29 cellular contexts compared by ENCODE assay signal in genomic region chr20:36925234-36925633, GRCh38. TPM values are rescaled to one million over a fixed set of nuclear protein-coding genes. Genes with fewer than 3 reads are reported as not detected.
DNase-seq lines count a peak whose midpoint lies in the region; ATAC-seq lines count a peak whose summit lies in the region.
"Had no signal": no experiment of that assay in that cellular context is flagged by ENCODE, and none has a peak within 500 bp of the region (broad histone marks: within the 10 kb centered on the region; RNA-seq: fewer than 3 reads in every experiment).

No MANE protein-coding gene starts in this region.

- peaks cover 9% of the 10 kb centered on the region; the same call in 1 of the 2 replicates for H3K36me3 ChIP-seq in Karpas-422 (ENCODE audit: insufficient read depth, low read length)
- H3K36me3 ChIP-seq: SJSA1 had no signal

- H3K9me3 ChIP-seq in Karpas-422 (ENCODE audit: low read length): no peaks in the 10 kb centered on the region
- H3K9me3 ChIP-seq: Caco-2, left lung, SJSA1, thoracic aorta had no signal

- no peak overlapping the region for H3K4me3 Mint-ChIP-seq in activated naive CD4-positive, alpha-beta T cell treated with anti-CD3 and anti-CD28 coated beads, Interleukin-2, amount 50 U/mL, for 24 hours
- no peak overlapping the region for H3K4me3 Mint-ChIP-seq in activated naive CD4-positive, alpha-beta T cell treated with anti-CD3 and anti-CD28 coated beads, Interleukin-2, amount 10 ng/mL, durations not matched to agents 7 days and 5 days
- no peak overlapping the region for H3K4me3 Mint-ChIP-seq in effector memory CD8-positive, alpha-beta T cell
- H3K4me3 Mint-ChIP-seq: activated T-helper 1 cell treated with anti-CD3 and anti-CD28 coated beads, Interleukin-12 subunit alpha, Interleukin-12 subunit beta, Interleukin-2, Interleukin-4 antibody, amounts not matched to agents 30 ng/mL and 10 ng/mL and 1 ng/mL, durations not matched to agents 14 hours and 24 hours and 36 hours; B cell; mesothelial cell of epicardium; naive B cell had no signal

- no peak for ATAC-seq in effector memory CD8-positive, alpha-beta T cell (replicated peaks)
- ATAC-seq: left lung had no signal

- H2AFZ ChIP-seq in Karpas-422 (ENCODE audit: low read length): no peak overlapping the region

- no peak for DNase-seq in activated naive CD4-positive, alpha-beta T cell treated with anti-CD3 and anti-CD28 coated beads, Interleukin-2, amount 10 ng/mL, durations not matched to agents 7 days and 5 days
- DNase-seq in Karpas-422 (peak; percentile 25), ureter (ENCODE audit: low spot score) (no peak), NAMALWA (ENCODE audit: low spot score) (no peak), KG1 (lab: John Stamatoyannopoulos, UW) (no peak)
- no peak for DNase-seq in effector memory CD8-positive, alpha-beta T cell
- DNase-seq: activated CD4-positive, CD25-positive, alpha-beta regulatory T cell treated with anti-CD3 and anti-CD28 coated beads, Interleukin-2, amount 50 U/mL, for 72 hours; Caco-2; dermis blood vessel endothelial cell; DMS79; HCEC 1CT; hypothalamus; left lung; naive B cell; NCI-H1436 treated with DMSO at 0.1 percent for 48 hours; NCI-H2107; NCI-H82; RPMI8226; stimulated activated naive CD4-positive, alpha-beta T cell treated with Interleukin-2 at 50 U/mL for 16 hours had no signal

- H3K27ac ChIP-seq in Karpas-422 (ENCODE audit: low read length): no peak overlapping the region
- H3K27ac ChIP-seq: KMS-11, left lung, SJSA1, thoracic aorta had no signal

- H3K9me3 Mint-ChIP-seq in activated naive CD4-positive, alpha-beta T cell treated with anti-CD3 and anti-CD28 coated beads, Interleukin-2, amount 50 U/mL, for 24 hours: no peaks in the 10 kb centered on the region
- no peaks in the 10 kb centered on the region for H3K9me3 Mint-ChIP-seq in activated naive CD4-positive, alpha-beta T cell treated with anti-CD3 and anti-CD28 coated beads, Interleukin-2, amount 10 ng/mL, durations not matched to agents 7 days and 5 days
- no peaks in the 10 kb centered on the region for H3K9me3 Mint-ChIP-seq in effector memory CD8-positive, alpha-beta T cell
- H3K9me3 Mint-ChIP-seq: activated T-helper 1 cell treated with anti-CD3 and anti-CD28 coated beads, Interleukin-12 subunit alpha, Interleukin-12 subunit beta, Interleukin-2, Interleukin-4 antibody, amounts not matched to agents 30 ng/mL and 10 ng/mL and 1 ng/mL, durations not matched to agents 14 hours and 24 hours and 36 hours; mesothelial cell of epicardium; naive B cell had no signal

- no peaks in the 10 kb centered on the region for H3K9me2 ChIP-seq in Karpas-422 (replicated peaks; ENCODE audit: insufficient read depth, low read length)

- no peak overlapping the region for H3K4me2 ChIP-seq in Karpas-422 (ENCODE audit: low read depth, low read length, poor library complexity, severe bottlenecking)
- H3K4me2 ChIP-seq: KMS-11 had no signal

- CTCF ChIA-PET in activated naive CD4-positive, alpha-beta T cell treated with anti-CD3 and anti-CD28 coated beads, Interleukin-2, amount 10 ng/mL, durations not matched to agents 7 days and 5 days (lab: Charles Lee): no interaction called here

- H3K4me1 ChIP-seq in Karpas-422 (ENCODE audit: low read length): no peaks in the 10 kb centered on the region
- H3K4me1 ChIP-seq: SJSA1 had no signal

- no peaks in the 10 kb centered on the region for H3K27me3 ChIP-seq in Karpas-422 (ENCODE audit: low read length)
- H3K27me3 ChIP-seq: left lung, SJSA1 had no signal

- H3K27ac Mint-ChIP-seq in activated naive CD4-positive, alpha-beta T cell treated with anti-CD3 and anti-CD28 coated beads, Interleukin-2, amount 50 U/mL, for 24 hours: peak overlapping the region; percentile 51
- no peak overlapping the region for H3K27ac Mint-ChIP-seq in activated naive CD4-positive, alpha-beta T cell treated with anti-CD3 and anti-CD28 coated beads, Interleukin-2, amount 10 ng/mL, durations not matched to agents 7 days and 5 days
- peak overlapping the region; percentile 67 to 80 for H3K27ac Mint-ChIP-seq in effector memory CD8-positive, alpha-beta T cell
- H3K27ac Mint-ChIP-seq: activated T-helper 1 cell treated with anti-CD3 and anti-CD28 coated beads, Interleukin-12 subunit alpha, Interleukin-12 subunit beta, Interleukin-2, Interleukin-4 antibody, amounts not matched to agents 30 ng/mL and 10 ng/mL and 1 ng/mL, durations not matched to agents 14 hours and 24 hours and 36 hours; B cell; mesothelial cell of epicardium had no signal

- no peak overlapping the region for H3K9ac ChIP-seq in Karpas-422 (ENCODE audit: low read length)
- H3K9ac ChIP-seq: KMS-11 had no signal

- peaks cover 54% of the 10 kb centered on the region for H3K4me1 Mint-ChIP-seq in activated naive CD4-positive, alpha-beta T cell treated with anti-CD3 and anti-CD28 coated beads, Interleukin-2, amount 50 U/mL, for 24 hours
- H3K4me1 Mint-ChIP-seq in activated naive CD4-positive, alpha-beta T cell treated with anti-CD3 and anti-CD28 coated beads, Interleukin-2, amount 10 ng/mL, durations not matched to agents 7 days and 5 days: peaks cover 38% of the 10 kb centered on the region
- H3K4me1 Mint-ChIP-seq in effector memory CD8-positive, alpha-beta T cell (ENCODE audit: low read depth in 2 of 2): peaks cover 7 to 34% of the 10 kb centered on the region in 2 donors

- H3K4me3 ChIP-seq in Karpas-422 (ENCODE audit: low read length): no peak overlapping the region
- H3K4me3 ChIP-seq: left lung, SJSA1, thoracic aorta had no signal

- no peaks in the 10 kb centered on the region for H3K27me3 Mint-ChIP-seq in activated naive CD4-positive, alpha-beta T cell treated with anti-CD3 and anti-CD28 coated beads, Interleukin-2, amount 50 U/mL, for 24 hours
- H3K27me3 Mint-ChIP-seq in activated naive CD4-positive, alpha-beta T cell treated with anti-CD3 and anti-CD28 coated beads, Interleukin-2, amount 10 ng/mL, durations not matched to agents 7 days and 5 days: no peaks in the 10 kb centered on the region
- H3K27me3 Mint-ChIP-seq in effector memory CD8-positive, alpha-beta T cell: no peaks in the 10 kb centered on the region
- H3K27me3 Mint-ChIP-seq: B cell, naive B cell had no signal

- H3K79me2 ChIP-seq in Karpas-422 (ENCODE audit: low read length): no peaks in the 10 kb centered on the region

- H4K20me1 ChIP-seq in Karpas-422 (ENCODE audit: insufficient read depth, low read depth, low read length): no peaks in the 10 kb centered on the region

- peaks cover 17% of the 10 kb centered on the region for H3K36me3 Mint-ChIP-seq in activated naive CD4-positive, alpha-beta T cell treated with anti-CD3 and anti-CD28 coated beads, Interleukin-2, amount 50 U/mL, for 24 hours
- H3K36me3 Mint-ChIP-seq in activated naive CD4-positive, alpha-beta T cell treated with anti-CD3 and anti-CD28 coated beads, Interleukin-2, amount 10 ng/mL, durations not matched to agents 7 days and 5 days: peaks cover 71% of the 10 kb centered on the region
- H3K36me3 Mint-ChIP-seq in effector memory CD8-positive, alpha-beta T cell (ENCODE audit: insufficient read depth): peaks cover 97% of the 10 kb centered on the region
- H3K36me3 Mint-ChIP-seq: naive B cell had no signal

RNA-seq across cellular contexts. Expression of gene SAMHD1, which starts 26.3 kb away (rescaled TPM):
- total RNA-seq in Karpas-422 (2014; rRNA removed; shearing (Covaris generic); ENCODE audit: low replicate concordance): 26.4 and 28.7 TPM in 2 replicates
- 95.4 TPM for total RNA-seq in ureter

RNA-seq across cellular contexts. Expression of gene TLDC2, which starts 49.3 kb away (rescaled TPM):
- 0.69 TPM in 1 of 2 replicates, not detected in the other for total RNA-seq in Karpas-422 (2014; rRNA removed; shearing (Covaris generic); ENCODE audit: low replicate concordance)
- 0.36 TPM for total RNA-seq in ureter
- total RNA-seq: activated T-helper 1 cell treated with anti-CD3 and anti-CD28 coated beads, Interleukin-12 subunit alpha, Interleukin-12 subunit beta, Interleukin-2, Interleukin-4 antibody, amounts not matched to agents 30 ng/mL and 10 ng/mL and 1 ng/mL, durations not matched to agents 14 hours and 24 hours and 36 hours; B cell; Caco-2; endothelial cell of umbilical vein; pulmonary artery endothelial cell; SJSA1; T-helper 1 cell treated with Interleukin-12 subunit alpha and Interleukin-12 subunit beta and Interleukin-4 antibody, amounts not matched to agents 30 ng/mL and 1 ng/mL, for 36 hours had no signal
